Comparison of ENCODE assay signal across 1 cellular context in the genomic region with DNA sequence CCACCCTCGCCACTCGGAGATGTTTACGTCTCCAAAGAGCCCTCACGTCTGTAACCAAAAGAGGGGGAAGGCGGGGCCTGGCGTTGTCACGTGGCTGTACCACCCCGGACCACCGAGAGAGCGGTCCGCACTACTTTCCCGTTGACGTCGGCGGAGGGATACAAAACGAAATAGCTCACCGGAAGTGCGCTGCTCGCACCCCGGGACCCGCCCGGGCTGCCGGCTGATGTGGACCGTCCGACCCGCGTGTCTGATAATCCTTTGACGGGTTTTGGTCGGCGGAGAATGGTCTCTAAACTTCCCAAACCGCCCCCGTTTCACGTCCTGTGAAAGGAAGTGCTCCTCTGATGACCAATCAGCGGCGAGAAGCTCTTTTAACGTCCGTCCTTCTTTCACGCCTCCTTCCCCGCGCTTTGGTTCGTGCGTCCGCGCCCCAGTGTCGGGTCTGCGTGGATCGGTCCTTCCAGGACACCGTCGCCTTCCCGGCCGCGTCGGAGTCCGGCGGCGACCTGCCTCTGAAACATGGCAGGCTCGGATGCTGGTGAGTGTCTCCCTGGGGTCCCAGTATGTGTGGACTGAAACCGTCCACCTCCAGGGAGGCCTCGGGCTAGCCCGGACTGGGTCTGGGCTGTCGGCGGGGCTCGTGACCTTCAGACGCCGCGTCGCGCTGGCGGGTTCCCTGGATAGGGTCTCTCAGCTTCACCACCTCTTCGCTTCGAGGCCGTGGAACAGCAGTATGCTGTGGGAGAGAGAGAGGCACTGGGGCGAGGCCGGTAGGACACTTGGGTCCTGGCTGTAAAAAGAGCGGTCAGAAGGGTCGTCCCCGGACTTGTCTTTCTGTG.
TF ChIP-seq lines count a peak whose summit lies in the region.

A gene with protein sequence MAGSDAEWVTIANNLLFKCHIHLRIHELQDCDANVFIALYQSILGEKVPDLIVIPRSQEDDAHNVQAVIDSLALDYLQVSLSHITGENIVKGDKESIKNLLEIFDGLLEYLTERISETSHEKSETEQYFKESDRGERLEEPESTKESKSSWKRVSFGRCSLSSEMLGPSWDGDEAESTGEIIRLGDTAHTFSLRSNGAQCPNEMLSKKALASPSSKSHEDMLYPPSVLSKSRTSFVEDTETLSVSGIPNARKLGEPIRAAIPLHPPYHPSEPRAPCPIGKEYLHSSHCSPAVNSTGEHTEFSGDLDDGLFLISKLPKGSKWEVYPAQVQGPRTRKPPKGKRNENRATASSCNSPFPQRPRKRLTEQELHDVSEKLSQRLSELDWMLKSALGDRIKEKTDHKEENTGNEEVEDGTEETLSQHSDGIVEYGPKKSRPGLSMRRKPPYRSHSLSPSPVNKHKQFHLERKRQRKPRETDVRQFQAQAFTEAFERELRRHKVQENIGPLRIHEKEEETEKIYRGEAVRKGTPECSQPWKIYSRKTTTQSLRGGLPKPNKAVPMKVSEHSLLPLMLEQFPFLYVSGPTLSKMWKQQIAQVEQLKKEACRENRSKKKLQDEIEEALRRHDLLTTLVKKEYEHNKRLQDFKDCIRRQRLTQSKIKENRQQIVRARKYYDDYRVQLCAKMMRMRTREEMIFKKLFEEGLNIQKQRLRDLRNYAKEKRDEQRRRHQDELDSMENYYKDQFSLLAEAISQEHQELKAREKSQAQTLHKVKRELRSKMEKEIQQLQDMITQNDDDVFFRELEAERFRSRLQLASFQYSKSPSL (plus strand): TSS at position 402 of the 842 bp plus-strand sequence. CDS start 121 bp downstream, at position 523.

TF ChIP-seq in GM12878, 131 proteins besides CTCF, POLR2A, EP300 and RAD21 (continued from another document and continues in another):
- TF ChIP-seq, protein P1, sequence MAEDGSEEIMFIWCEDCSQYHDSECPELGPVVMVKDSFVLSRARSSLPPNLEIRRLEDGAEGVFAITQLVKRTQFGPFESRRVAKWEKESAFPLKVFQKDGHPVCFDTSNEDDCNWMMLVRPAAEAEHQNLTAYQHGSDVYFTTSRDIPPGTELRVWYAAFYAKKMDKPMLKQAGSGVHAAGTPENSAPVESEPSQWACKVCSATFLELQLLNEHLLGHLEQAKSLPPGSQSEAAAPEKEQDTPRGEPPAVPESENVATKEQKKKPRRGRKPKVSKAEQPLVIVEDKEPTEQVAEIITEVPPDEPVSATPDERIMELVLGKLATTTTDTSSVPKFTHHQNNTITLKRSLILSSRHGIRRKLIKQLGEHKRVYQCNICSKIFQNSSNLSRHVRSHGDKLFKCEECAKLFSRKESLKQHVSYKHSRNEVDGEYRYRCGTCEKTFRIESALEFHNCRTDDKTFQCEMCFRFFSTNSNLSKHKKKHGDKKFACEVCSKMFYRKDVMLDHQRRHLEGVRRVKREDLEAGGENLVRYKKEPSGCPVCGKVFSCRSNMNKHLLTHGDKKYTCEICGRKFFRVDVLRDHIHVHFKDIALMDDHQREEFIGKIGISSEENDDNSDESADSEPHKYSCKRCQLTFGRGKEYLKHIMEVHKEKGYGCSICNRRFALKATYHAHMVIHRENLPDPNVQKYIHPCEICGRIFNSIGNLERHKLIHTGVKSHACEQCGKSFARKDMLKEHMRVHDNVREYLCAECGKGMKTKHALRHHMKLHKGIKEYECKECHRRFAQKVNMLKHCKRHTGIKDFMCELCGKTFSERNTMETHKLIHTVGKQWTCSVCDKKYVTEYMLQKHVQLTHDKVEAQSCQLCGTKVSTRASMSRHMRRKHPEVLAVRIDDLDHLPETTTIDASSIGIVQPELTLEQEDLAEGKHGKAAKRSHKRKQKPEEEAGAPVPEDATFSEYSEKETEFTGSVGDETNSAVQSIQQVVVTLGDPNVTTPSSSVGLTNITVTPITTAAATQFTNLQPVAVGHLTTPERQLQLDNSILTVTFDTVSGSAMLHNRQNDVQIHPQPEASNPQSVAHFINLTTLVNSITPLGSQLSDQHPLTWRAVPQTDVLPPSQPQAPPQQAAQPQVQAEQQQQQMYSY (CRISPR knock-in tag; IDR thresholded peaks at IDR 0.05) = no peak
- no peak for TF ChIP-seq BCL11A (IDR thresholded peaks at IDR 0.05; ENCODE audit: low read depth, low read length)
- TF ChIP-seq PAX5 (IDR thresholded peaks at IDR 0.05; ENCODE audit: borderline replicate concordance, low read depth, low read length) = 0 out of 2 replicates have a peak, but pooled peaks have one; percentile 10
- peak; percentile 14; the same call in 1 of the 2 replicates for TF ChIP-seq BACH1 (IDR thresholded peaks at IDR 0.05; ENCODE audit: borderline replicate concordance)
- TF ChIP-seq, protein P2, sequence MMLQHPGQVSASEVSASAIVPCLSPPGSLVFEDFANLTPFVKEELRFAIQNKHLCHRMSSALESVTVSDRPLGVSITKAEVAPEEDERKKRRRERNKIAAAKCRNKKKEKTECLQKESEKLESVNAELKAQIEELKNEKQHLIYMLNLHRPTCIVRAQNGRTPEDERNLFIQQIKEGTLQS (IDR thresholded peaks at IDR 0.05; ENCODE audit: borderline replicate concordance, extremely low read depth, low read depth, low read length) = peak; percentile 64; the same call in 1 of the 2 replicates
- TF ChIP-seq, protein P3, sequence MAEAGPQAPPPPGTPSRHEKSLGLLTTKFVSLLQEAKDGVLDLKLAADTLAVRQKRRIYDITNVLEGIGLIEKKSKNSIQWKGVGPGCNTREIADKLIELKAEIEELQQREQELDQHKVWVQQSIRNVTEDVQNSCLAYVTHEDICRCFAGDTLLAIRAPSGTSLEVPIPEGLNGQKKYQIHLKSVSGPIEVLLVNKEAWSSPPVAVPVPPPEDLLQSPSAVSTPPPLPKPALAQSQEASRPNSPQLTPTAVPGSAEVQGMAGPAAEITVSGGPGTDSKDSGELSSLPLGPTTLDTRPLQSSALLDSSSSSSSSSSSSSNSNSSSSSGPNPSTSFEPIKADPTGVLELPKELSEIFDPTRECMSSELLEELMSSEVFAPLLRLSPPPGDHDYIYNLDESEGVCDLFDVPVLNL (IDR thresholded peaks at IDR 0.05; ENCODE audit: low read depth, low read length) = no peak
- TF ChIP-seq RB1 (IDR thresholded peaks at IDR 0.05; ENCODE audit: borderline replicate concordance) = peak; percentile 72; the same call in 1 of the 2 replicates
- TF ChIP-seq, protein P4, sequence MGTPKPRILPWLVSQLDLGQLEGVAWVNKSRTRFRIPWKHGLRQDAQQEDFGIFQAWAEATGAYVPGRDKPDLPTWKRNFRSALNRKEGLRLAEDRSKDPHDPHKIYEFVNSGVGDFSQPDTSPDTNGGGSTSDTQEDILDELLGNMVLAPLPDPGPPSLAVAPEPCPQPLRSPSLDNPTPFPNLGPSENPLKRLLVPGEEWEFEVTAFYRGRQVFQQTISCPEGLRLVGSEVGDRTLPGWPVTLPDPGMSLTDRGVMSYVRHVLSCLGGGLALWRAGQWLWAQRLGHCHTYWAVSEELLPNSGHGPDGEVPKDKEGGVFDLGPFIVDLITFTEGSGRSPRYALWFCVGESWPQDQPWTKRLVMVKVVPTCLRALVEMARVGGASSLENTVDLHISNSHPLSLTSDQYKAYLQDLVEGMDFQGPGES (IDR thresholded peaks at IDR 0.05) = 0 out of 2 replicates have a peak, but pooled peaks have one; percentile 34
- TF ChIP-seq RELA (IDR thresholded peaks at IDR 0.05; ENCODE audit: borderline replicate concordance, partially characterized antibody) = peak; percentile 67
- TF ChIP-seq ATF7 (IDR thresholded peaks at IDR 0.05; ENCODE audit: low read depth) = peak; percentile 74
- TF ChIP-seq, protein P5, sequence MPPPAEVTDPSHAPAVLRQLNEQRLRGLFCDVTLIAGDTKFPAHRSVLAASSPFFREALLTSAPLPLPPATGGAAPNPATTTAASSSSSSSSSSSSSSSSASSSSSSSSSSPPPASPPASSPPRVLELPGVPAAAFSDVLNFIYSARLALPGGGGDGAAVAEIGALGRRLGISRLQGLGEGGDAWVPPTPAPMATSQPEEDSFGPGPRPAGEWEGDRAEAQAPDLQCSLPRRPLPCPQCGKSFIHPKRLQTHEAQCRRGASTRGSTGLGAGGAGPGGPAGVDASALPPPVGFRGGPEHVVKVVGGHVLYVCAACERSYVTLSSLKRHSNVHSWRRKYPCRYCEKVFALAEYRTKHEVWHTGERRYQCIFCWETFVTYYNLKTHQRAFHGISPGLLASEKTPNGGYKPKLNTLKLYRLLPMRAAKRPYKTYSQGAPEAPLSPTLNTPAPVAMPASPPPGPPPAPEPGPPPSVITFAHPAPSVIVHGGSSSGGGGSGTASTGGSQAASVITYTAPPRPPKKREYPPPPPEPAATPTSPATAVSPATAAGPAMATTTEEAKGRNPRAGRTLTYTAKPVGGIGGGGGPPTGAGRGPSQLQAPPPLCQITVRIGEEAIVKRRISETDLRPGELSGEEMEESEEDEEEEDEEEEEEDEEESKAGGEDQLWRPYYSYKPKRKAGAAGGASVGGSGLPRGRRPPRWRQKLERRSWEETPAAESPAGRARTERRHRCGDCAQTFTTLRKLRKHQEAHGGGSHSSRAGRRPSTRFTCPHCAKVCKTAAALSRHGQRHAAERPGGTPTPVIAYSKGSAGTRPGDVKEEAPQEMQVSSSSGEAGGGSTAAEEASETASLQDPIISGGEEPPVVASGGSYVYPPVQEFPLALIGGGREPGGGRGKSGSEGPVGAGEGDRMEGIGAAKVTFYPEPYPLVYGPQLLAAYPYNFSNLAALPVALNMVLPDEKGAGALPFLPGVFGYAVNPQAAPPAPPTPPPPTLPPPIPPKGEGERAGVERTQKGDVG (CRISPR knock-in tag; IDR thresholded peaks at IDR 0.05) = no peak
- 0 out of 2 replicates have a peak, but pooled peaks have one; percentile 45 for TF ChIP-seq TCF7 (IDR thresholded peaks at IDR 0.05; ENCODE audit: borderline replicate concordance)
- TF ChIP-seq BRCA1 (IDR thresholded peaks at IDR 0.05; ENCODE audit: low read depth, low read length) = no peak
- TF ChIP-seq, protein P6, sequence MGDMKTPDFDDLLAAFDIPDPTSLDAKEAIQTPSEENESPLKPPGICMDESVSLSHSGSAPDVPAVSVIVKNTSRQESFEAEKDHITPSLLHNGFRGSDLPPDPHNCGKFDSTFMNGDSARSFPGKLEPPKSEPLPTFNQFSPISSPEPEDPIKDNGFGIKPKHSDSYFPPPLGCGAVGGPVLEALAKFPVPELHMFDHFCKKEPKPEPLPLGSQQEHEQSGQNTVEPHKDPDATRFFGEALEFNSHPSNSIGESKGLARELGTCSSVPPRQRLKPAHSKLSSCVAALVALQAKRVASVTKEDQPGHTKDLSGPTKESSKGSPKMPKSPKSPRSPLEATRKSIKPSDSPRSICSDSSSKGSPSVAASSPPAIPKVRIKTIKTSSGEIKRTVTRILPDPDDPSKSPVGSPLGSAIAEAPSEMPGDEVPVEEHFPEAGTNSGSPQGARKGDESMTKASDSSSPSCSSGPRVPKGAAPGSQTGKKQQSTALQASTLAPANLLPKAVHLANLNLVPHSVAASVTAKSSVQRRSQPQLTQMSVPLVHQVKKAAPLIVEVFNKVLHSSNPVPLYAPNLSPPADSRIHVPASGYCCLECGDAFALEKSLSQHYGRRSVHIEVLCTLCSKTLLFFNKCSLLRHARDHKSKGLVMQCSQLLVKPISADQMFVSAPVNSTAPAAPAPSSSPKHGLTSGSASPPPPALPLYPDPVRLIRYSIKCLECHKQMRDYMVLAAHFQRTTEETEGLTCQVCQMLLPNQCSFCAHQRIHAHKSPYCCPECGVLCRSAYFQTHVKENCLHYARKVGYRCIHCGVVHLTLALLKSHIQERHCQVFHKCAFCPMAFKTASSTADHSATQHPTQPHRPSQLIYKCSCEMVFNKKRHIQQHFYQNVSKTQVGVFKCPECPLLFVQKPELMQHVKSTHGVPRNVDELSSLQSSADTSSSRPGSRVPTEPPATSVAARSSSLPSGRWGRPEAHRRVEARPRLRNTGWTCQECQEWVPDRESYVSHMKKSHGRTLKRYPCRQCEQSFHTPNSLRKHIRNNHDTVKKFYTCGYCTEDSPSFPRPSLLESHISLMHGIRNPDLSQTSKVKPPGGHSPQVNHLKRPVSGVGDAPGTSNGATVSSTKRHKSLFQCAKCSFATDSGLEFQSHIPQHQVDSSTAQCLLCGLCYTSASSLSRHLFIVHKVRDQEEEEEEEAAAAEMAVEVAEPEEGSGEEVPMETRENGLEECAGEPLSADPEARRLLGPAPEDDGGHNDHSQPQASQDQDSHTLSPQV (IDR thresholded peaks at IDR 0.05) = peak; percentile 53; the same call in 1 of the 2 replicates
- TF ChIP-seq CBX3 (IDR thresholded peaks at IDR 0.05; ENCODE audit: borderline replicate concordance, low read depth) = no peak
- peak; percentile 82; the same call in 1 of the 2 replicates for TF ChIP-seq STAT1 (conservative IDR thresholded peaks at IDR 0.05)
- peak; percentile 45 for TF ChIP-seq LARP7 (IDR thresholded peaks at IDR 0.05)
- TF ChIP-seq, protein P7, sequence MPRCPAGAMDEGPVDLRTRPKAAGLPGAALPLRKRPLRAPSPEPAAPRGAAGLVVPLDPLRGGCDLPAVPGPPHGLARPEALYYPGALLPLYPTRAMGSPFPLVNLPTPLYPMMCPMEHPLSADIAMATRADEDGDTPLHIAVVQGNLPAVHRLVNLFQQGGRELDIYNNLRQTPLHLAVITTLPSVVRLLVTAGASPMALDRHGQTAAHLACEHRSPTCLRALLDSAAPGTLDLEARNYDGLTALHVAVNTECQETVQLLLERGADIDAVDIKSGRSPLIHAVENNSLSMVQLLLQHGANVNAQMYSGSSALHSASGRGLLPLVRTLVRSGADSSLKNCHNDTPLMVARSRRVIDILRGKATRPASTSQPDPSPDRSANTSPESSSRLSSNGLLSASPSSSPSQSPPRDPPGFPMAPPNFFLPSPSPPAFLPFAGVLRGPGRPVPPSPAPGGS (IDR thresholded peaks at IDR 0.05; ENCODE audit: borderline replicate concordance, insufficient read depth, low read depth, low read length, poor library complexity, severe bottlenecking) = peak; percentile 62
- no peak for TF ChIP-seq HDAC6 (IDR thresholded peaks at IDR 0.05; ENCODE audit: unreplicated experiment)
- peak; percentile 61 for TF ChIP-seq KLF5 (IDR thresholded peaks at IDR 0.05; ENCODE audit: partially characterized antibody)
- TF ChIP-seq ZSCAN29 (IDR thresholded peaks at IDR 0.05) = no peak
- TF ChIP-seq IRF4 (IDR thresholded peaks at IDR 0.05; ENCODE audit: low read depth, low read length) = peak; percentile 74; the same call in 1 of the 2 replicates
- TF ChIP-seq CBX5 (IDR thresholded peaks at IDR 0.05; ENCODE audit: low read depth) = 0 out of 2 replicates have a peak, but pooled peaks have one; percentile 47
- TF ChIP-seq, protein P8, sequence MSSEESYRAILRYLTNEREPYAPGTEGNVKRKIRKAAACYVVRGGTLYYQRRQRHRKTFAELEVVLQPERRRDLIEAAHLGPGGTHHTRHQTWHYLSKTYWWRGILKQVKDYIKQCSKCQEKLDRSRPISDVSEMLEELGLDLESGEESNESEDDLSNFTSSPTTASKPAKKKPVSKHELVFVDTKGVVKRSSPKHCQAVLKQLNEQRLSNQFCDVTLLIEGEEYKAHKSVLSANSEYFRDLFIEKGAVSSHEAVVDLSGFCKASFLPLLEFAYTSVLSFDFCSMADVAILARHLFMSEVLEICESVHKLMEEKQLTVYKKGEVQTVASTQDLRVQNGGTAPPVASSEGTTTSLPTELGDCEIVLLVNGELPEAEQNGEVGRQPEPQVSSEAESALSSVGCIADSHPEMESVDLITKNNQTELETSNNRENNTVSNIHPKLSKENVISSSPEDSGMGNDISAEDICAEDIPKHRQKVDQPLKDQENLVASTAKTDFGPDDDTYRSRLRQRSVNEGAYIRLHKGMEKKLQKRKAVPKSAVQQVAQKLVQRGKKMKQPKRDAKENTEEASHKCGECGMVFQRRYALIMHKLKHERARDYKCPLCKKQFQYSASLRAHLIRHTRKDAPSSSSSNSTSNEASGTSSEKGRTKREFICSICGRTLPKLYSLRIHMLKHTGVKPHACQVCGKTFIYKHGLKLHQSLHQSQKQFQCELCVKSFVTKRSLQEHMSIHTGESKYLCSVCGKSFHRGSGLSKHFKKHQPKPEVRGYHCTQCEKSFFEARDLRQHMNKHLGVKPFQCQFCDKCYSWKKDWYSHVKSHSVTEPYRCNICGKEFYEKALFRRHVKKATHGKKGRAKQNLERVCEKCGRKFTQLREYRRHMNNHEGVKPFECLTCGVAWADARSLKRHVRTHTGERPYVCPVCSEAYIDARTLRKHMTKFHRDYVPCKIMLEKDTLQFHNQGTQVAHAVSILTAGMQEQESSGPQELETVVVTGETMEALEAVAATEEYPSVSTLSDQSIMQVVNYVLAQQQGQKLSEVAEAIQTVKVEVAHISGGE (CRISPR knock-in tag; IDR thresholded peaks at IDR 0.05) = peak; percentile 18; the same call in 1 of the 2 replicates
